In the genomic region with DNA sequence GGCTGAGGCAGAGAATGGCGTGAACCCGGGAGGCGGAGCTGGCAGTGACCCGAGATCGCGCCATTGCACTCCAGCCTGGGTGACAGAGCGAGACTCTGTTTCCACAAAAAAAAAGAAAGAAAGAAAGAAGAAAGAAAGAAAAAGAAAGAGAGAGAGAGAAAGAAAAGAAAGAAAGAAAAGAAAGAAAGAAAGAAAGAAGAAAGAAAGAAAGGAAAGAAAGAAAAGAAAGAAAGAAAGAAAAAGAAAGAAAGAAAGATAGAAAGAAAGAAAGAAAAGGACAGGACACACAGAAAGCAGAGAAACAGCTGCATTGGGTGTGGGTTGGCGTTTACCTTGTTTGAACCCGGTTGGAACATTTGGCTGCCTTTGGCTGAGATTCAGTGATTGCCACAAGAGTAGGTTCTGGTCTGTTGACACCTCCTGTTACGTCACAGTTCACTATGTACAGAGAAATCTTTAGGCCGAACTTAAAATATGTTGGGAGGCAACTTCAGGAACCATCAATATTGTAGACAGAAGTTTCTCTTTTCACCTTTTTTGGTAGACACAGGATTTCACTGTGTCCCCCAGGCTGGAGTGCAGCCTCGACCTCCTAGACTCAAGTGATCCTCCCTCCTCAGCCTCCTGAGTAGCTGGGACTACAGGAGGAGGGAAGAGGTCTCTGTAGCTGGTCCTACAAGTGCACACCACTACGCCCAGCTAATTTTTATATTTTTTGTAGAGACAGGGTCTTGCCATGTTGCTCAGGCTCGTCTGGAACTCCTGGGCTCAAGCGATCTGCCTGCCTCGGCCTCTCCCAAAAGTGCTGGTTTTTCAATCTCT, we compare ENCODE assay signal across 2 cellular contexts.
TF ChIP-seq lines count a peak whose summit lies in the region.

No MANE protein-coding gene starts in this region.

TF ChIP-seq in HepG2, 621 proteins besides CTCF, POLR2A, EP300 and RAD21 (continues in another document):
- TF ChIP-seq HNF1A (IDR thresholded peaks at IDR 0.05; ENCODE audit: low read depth) (no peak), HNF1A (CRISPR knock-in tag; IDR thresholded peaks at IDR 0.05; ENCODE audit: borderline replicate concordance) (peak; percentile 43; the same call in 1 of the 2 replicates), HNF4A (CRISPR knock-in tag; IDR thresholded peaks at IDR 0.05) (peak; percentile 25; the same call in 1 of the 2 replicates), ZFP41 (CRISPR knock-in tag; IDR thresholded peaks at IDR 0.05; ENCODE audit: borderline replicate concordance) (no peak), ZKSCAN1 (IDR thresholded peaks at IDR 0.05; ENCODE audit: low read length) (no peak), ZSCAN25 (CRISPR knock-in tag; IDR thresholded peaks at IDR 0.05) (peak; percentile 41; the same call in 1 of the 2 replicates), ZNF3 (CRISPR knock-in tag; IDR thresholded peaks at IDR 0.05) (no peak), PCBP1 (IDR thresholded peaks at IDR 0.05; ENCODE audit: borderline replicate concordance, low read depth, low read length) (no peak), PHF8 (CRISPR knock-in tag; IDR thresholded peaks at IDR 0.05) (no peak), ZNF451 (CRISPR knock-in tag; IDR thresholded peaks at IDR 0.05) (no peak), SP4 (CRISPR knock-in tag; IDR thresholded peaks at IDR 0.05) (no peak), RXRB (CRISPR knock-in tag; IDR thresholded peaks at IDR 0.05; ENCODE audit: borderline replicate concordance) (peak; percentile 94), SMARCE1 (IDR thresholded peaks at IDR 0.05; ENCODE audit: borderline replicate concordance) (no peak), MBNL3 (CRISPR knock-in tag; conservative IDR thresholded peaks at IDR 0.05) (no peak), BRF2 (CRISPR knock-in tag; IDR thresholded peaks at IDR 0.05) (no peak), RARG (CRISPR knock-in tag; IDR thresholded peaks at IDR 0.05; ENCODE audit: low read depth) (no peak), ZNF644 (CRISPR knock-in tag; IDR thresholded peaks at IDR 0.05; ENCODE audit: low read depth) (0 out of 2 replicates have a peak, but pooled peaks have one; percentile 39), AGO1 (IDR thresholded peaks at IDR 0.05; ENCODE audit: low read depth, low read length, poor library complexity, severe bottlenecking) (no peak), HDAC2 (CRISPR knock-in tag; IDR thresholded peaks at IDR 0.05) (peak; percentile 14; the same call in 1 of the 2 replicates), ZNF10 (CRISPR knock-in tag; IDR thresholded peaks at IDR 0.05; ENCODE audit: borderline replicate concordance, low read depth) (no peak), MYC (CRISPR knock-in tag; IDR thresholded peaks at IDR 0.05; ENCODE audit: borderline replicate concordance) (no peak)
- TF ChIP-seq, protein P1, sequence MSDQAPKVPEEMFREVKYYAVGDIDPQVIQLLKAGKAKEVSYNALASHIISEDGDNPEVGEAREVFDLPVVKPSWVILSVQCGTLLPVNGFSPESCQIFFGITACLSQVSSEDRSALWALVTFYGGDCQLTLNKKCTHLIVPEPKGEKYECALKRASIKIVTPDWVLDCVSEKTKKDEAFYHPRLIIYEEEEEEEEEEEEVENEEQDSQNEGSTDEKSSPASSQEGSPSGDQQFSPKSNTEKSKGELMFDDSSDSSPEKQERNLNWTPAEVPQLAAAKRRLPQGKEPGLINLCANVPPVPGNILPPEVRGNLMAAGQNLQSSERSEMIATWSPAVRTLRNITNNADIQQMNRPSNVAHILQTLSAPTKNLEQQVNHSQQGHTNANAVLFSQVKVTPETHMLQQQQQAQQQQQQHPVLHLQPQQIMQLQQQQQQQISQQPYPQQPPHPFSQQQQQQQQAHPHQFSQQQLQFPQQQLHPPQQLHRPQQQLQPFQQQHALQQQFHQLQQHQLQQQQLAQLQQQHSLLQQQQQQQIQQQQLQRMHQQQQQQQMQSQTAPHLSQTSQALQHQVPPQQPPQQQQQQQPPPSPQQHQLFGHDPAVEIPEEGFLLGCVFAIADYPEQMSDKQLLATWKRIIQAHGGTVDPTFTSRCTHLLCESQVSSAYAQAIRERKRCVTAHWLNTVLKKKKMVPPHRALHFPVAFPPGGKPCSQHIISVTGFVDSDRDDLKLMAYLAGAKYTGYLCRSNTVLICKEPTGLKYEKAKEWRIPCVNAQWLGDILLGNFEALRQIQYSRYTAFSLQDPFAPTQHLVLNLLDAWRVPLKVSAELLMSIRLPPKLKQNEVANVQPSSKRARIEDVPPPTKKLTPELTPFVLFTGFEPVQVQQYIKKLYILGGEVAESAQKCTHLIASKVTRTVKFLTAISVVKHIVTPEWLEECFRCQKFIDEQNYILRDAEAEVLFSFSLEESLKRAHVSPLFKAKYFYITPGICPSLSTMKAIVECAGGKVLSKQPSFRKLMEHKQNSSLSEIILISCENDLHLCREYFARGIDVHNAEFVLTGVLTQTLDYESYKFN (CRISPR knock-in tag; conservative IDR thresholded peaks at IDR 0.05) = peak; percentile 23; the same call in 1 of the 2 replicates

TF ChIP-seq in SK-N-SH treated with all-trans-retinoic acid at 6 μM for 48 hours, 23 proteins besides CTCF, POLR2A, EP300 and RAD21:
- TF ChIP-seq, protein P2, sequence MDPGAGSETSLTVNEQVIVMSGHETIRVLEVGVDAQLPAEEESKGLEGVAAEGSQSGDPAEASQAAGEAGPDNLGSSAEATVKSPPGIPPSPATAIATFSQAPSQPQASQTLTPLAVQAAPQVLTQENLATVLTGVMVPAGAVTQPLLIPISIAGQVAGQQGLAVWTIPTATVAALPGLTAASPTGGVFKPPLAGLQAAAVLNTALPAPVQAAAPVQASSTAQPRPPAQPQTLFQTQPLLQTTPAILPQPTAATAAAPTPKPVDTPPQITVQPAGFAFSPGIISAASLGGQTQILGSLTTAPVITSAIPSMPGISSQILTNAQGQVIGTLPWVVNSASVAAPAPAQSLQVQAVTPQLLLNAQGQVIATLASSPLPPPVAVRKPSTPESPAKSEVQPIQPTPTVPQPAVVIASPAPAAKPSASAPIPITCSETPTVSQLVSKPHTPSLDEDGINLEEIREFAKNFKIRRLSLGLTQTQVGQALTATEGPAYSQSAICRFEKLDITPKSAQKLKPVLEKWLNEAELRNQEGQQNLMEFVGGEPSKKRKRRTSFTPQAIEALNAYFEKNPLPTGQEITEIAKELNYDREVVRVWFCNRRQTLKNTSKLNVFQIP (CRISPR knock-in tag; IDR thresholded peaks at IDR 0.05; ENCODE audit: borderline replicate concordance, low read depth) = no peak
